20 cellular contexts compared by ENCODE assay signal in the genomic region with DNA sequence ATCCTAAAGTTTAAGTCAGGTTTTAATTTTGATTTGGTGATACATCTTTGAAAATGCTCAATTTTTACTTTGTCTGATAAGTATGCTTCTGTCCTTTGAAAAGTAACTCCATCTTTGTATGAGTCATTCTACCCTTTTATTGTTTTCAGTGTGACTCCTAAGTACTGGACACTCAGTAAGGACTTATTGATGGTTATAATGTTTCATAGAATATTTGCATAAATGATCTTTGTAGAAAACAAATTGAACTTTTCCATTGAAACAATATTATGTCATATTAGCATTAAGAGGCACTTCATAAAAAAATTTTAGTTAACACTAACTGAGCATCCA.
"Had no signal": no experiment of that assay in that cellular context is flagged by ENCODE, and none has a peak within 500 bp of the region (broad histone marks: within the 10 kb centered on the region; RNA-seq: fewer than 3 reads in every experiment).

No MANE protein-coding gene starts in this region.

- H2AFZ ChIP-seq: hepatocyte had no signal

- H3K4me2 ChIP-seq: hepatocyte, smooth muscle cell had no signal

- DNase-seq: activated CD4-positive, alpha-beta T cell treated with anti-CD3 and anti-CD28 coated beads, Interleukin-2, amount 50 U/mL, for 1 hour; activated naive CD4-positive, alpha-beta T cell; activated naive CD8-positive, alpha-beta T cell treated with anti-CD3 and anti-CD28 coated beads, Interleukin-2, amount 50 U/mL, for 24 hours; activated T-cell treated with anti-CD3 and anti-CD28 coated beads for 4 hours; aorta; endodermal cell; left lung; mucosa of descending colon; naive thymus-derived CD8-positive, alpha-beta T cell; nucleus accumbens; stimulated activated CD4-positive, alpha-beta T cell treated with anti-CD3 and anti-CD28 coated beads, Interleukin-4, amount 100 ng/mL, for 4 hours; stimulated activated CD8-positive, alpha-beta memory T cell treated with anti-CD3 and anti-CD28 coated beads, Interleukin-4, amount 100 ng/mL, for 48 hours; stimulated activated naive CD4-positive, alpha-beta T cell treated with Interleukin-2 at 50 U/mL for 16 hours; substantia nigra; T-helper 9 cell had no signal

- H3K36me3 ChIP-seq: left lung, right atrium auricular region, tibial nerve, vagina had no signal

- H3K79me2 ChIP-seq: hepatocyte had no signal

- H3K27ac ChIP-seq: hepatocyte, left lung, right atrium auricular region, tibial nerve, vagina had no signal

- H3K9me3 ChIP-seq: left lung, mucosa of descending colon, right atrium auricular region, tibial nerve, vagina had no signal

- H3K4me3 ChIP-seq: hepatocyte, left lung, mucosa of descending colon, right atrium auricular region, smooth muscle cell, tibial nerve, vagina had no signal

- H3K4me1 ChIP-seq: tibial nerve had no signal

- H3K27me3 ChIP-seq: hepatocyte, left lung, right atrium auricular region, tibial nerve, vagina had no signal
